In the genomic region with DNA sequence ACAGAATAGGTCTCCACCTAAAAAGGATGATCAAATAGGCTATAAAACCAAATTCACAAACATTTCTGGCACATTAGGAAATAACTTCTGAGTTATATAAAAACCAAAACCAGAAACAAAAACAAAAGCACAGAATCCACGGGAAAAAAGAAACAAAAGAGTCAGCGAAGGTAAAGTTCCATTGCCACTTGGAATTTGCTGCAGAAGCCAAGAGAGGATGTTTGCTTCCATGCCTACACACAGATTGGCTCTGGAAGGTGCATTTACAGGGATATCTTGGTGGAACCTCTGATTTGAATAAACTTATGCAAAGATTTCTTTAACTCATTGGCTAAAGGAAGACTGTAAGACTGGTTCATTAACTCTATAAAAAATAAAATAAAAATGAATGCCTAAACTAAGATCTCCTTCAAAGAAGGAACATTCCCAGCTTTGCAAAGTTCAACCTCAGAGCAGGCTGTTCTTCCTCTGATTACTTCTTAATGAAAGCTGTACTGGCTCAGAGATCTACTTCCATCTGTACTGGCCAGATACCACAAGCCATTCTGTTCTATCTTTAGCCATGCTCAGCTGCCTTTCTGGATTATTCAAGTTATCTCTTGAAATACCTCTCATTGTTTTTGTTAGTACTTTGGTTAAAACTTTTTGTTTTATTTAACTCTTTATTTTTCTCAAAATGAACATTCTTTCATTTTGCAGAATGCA, we compare ENCODE assay signal across 1 cellular context.
TF ChIP-seq lines count a peak whose summit lies in the region.

No MANE protein-coding gene starts in this region.

TF ChIP-seq in H1, 55 proteins besides CTCF, POLR2A, EP300 and RAD21 (continued from another document):
- TF ChIP-seq GTF2F1 (IDR thresholded peaks at IDR 0.05; ENCODE audit: borderline replicate concordance, low read depth, low read length) = no peak
- no peak for TF ChIP-seq HDAC2 (IDR thresholded peaks at IDR 0.05; ENCODE audit: borderline replicate concordance in 1 of 2, low read depth in 2 of 2, low read length in 2 of 2)
- TF ChIP-seq CHD1 (IDR thresholded peaks at IDR 0.05; ENCODE audit: low read depth, low read length) = no peak
- TF ChIP-seq ZNF274 (IDR thresholded peaks at IDR 0.05; ENCODE audit: borderline replicate concordance, extremely low read depth, low read length) = no peak
- no peak for TF ChIP-seq NANOG (IDR thresholded peaks at IDR 0.05; ENCODE audit: insufficient read depth, low read depth, low read length, poor library complexity, severe bottlenecking)
- TF ChIP-seq CEBPB (IDR thresholded peaks at IDR 0.05; ENCODE audit: low read depth, low read length) = no peak
- no peak for TF ChIP-seq POLR2AphosphoS5 (IDR thresholded peaks at IDR 0.05; ENCODE audit: low read depth, low read length)
- no peak for TF ChIP-seq BRCA1 (IDR thresholded peaks at IDR 0.05; ENCODE audit: low read depth, low read length)
- TF ChIP-seq KDM4A (IDR thresholded peaks at IDR 0.05; ENCODE audit: low read depth, low read length, severe bottlenecking) = no peak
